8 cellular contexts compared by ENCODE assay signal in the genomic region with DNA sequence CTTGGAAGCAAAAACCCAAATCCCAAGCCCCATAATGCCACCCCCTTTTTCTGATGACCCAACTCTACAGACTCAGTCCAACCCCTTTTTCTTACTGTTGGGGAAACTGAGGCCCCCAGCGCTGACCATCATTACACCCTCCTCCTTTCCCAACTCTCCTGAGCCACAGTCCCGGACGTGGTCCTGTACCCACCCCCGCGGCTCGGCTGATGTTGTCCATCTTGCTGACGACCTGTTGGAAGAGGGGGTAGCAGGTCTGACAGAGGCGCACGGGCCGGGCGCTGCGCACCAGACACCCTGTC. TPM values are rescaled to one million over a fixed set of nuclear protein-coding genes. Genes with fewer than 3 reads are reported as not detected.
DNase-seq lines count a peak whose midpoint lies in the region; ATAC-seq and TF ChIP-seq lines count a peak whose summit lies in the region.

No MANE protein-coding gene starts in this region.

- H3K27ac ChIP-seq in SK-N-MC: no peak overlapping the region

- no peaks in the 10 kb centered on the region for H3K36me3 ChIP-seq in SK-N-MC (ENCODE audit: insufficient read depth, low read length)

- DNase-seq in SK-N-MC (ENCODE audit: low read depth, low spot score) (no peak), fibroblast of the aortic adventitia (ENCODE audit: low read depth) (no peak), posterior vena cava (ENCODE audit: low spot score) (peak; percentile 87), NCI-H69 (lab: John Stamatoyannopoulos, UW) (no peak), activated gamma-delta T cell (lab: John Stamatoyannopoulos, UW) (no peak), GM13977 (ENCODE audit: low spot score) (no peak)

- TF ChIP-seq CTCF in fibroblast of the aortic adventitia (IDR thresholded peaks at IDR 0.05; ENCODE audit: insufficient read depth, low read length) (no peak), GM13977 (IDR thresholded peaks at IDR 0.05; ENCODE audit: extremely low read depth, insufficient read depth, missing control alignments) (no peak)

- H3K9ac ChIP-seq in SK-N-MC (ENCODE audit: insufficient read length): peak overlapping the region; percentile 79

- ATAC-seq in GM18498 (IDR thresholded peaks at IDR 0.05; ENCODE audit: unreplicated experiment): peak; percentile 42
- ATAC-seq in HG02642 (IDR thresholded peaks at IDR 0.05; ENCODE audit: poor library complexity, unreplicated experiment): peak; percentile 34

- no peaks in the 10 kb centered on the region for H3K9me3 ChIP-seq in SK-N-MC (ENCODE audit: low read depth, low read length)

- in situ Hi-C loops in GM13977 (cut with MboI; ENCODE audit: low pct_unique_long_range_greater_than_20kb, low sequenced_read_pairs, unreplicated experiment): no loop called here

- intact Hi-C loops in posterior vena cava (cut with DNase I): no loop called here

- H3K4me3 ChIP-seq in SK-N-MC: peak overlapping the region; percentile 96
- peak overlapping the region; percentile 99 for H3K4me3 ChIP-seq in fibroblast of the aortic adventitia (ENCODE audit: low read depth, low read length)

RNA-seq across cellular contexts. Expression of a gene that starts 0.5 kb away (rescaled TPM):
- total RNA-seq in fibroblast of the aortic adventitia (ENCODE audit: low replicate concordance) (44.1 and 165 TPM in 2 replicates), posterior vena cava (100 to 1,000 TPM in 1 of 2 donors, 10 to 100 TPM in 1; 70.7 to 102 TPM)
